In genomic region chr13:48749699-48750473, GRCh38 we compare ENCODE assay signal across 8 cellular contexts.
DNase-seq lines count a peak whose midpoint lies in the region; ATAC-seq and TF ChIP-seq lines count a peak whose summit lies in the region.

No MANE protein-coding gene starts in this region.

- peak; percentile 98 for ATAC-seq in GM21529 (IDR thresholded peaks at IDR 0.05; ENCODE audit: unreplicated experiment)
- peak; percentile 95 to 96 for ATAC-seq in activated CD4-positive, CD25-positive, alpha-beta regulatory T cell treated with anti-CD3 and anti-CD28 coated beads, Interleukin-2, amount 50 U/mL, for 24 hours
- peak; percentile 96 for ATAC-seq in left lung

- intact Hi-C loops in left lung (cut with DNase I) = no loop called here

- H3K4me1 ChIP-seq in left lung = peaks cover 0 to 4% of the 10 kb centered on the region in 2 donors

- H3K27ac ChIP-seq in left lung = peak overlapping the region in 1 of 2 donors; percentile 13

- H3K27me3 ChIP-seq in left lung = no peaks in the 10 kb centered on the region

- H3K9me3 ChIP-seq in left lung = no peaks in the 10 kb centered on the region

- H3K36me3 ChIP-seq in left lung = no peaks in the 10 kb centered on the region

- no peak overlapping the region for H3K4me3 ChIP-seq in choroid plexus epithelial cell (ENCODE audit: low read depth, low read length)
- H3K4me3 ChIP-seq in left lung = no peak overlapping the region

- peak; percentile 32 for DNase-seq in DMS53 treated with DMSO at 0.1 percent for 48 hours (lab: John Stamatoyannopoulos, UW; ENCODE audit: unreplicated experiment)
- peak; percentile 22 for DNase-seq in HuH-7 (ENCODE audit: low spot score)
- DNase-seq in choroid plexus epithelial cell (ENCODE audit: low read depth) = peak; percentile 99
- DNase-seq in left lung = peak; percentile 69 to 83
- DNase-seq in stimulated activated CD4-positive, alpha-beta T cell treated with anti-CD3 and anti-CD28 coated beads, TNF-alpha, amount 100 ng/mL, for 24 hours (ENCODE audit: low read depth in 3 of 3) = peak; percentile 48 to 80 (median 57)
- no peak for DNase-seq in NCI-H128 (lab: John Stamatoyannopoulos, UW; ENCODE audit: unreplicated experiment)

- TF ChIP-seq CTCF in choroid plexus epithelial cell (conservative IDR thresholded peaks at IDR 0.05; ENCODE audit: low read depth, low read length) = peak; percentile 77
- TF ChIP-seq CTCF in left lung (IDR thresholded peaks at IDR 0.05) = peak; percentile 20 to 41
